ENCODE assay signal across 25 cellular contexts in genomic region chr6:157091243-157091642, GRCh38.
"Had no signal": no experiment of that assay in that cellular context is flagged by ENCODE, and none has a peak within 500 bp of the region (broad histone marks: within the 10 kb centered on the region; RNA-seq: fewer than 3 reads in every experiment).

No MANE protein-coding gene starts in this region.

- ATAC-seq: effector memory CD8-positive, alpha-beta T cell; gastroesophageal sphincter; left cardiac atrium; naive thymus-derived CD4-positive, alpha-beta T cell; sciatic nerve; stimulated activated naive B cell treated with anti-CD40 and anti-IgM and Interleukin-4, amounts not matched to agents 10 μg/mL and 1 μg/mL and 100 μg/mL, for 72 hours; stimulated activated naive CD8-positive, alpha-beta T cell treated with anti-CD3 and anti-CD28 coated beads, Interleukin-15, amount 100 ng/mL, for 72 hours; upper lobe of right lung had no signal

- H3K4me3 Mint-ChIP-seq: dendritic cell treated with granulocyte-macrophage colony-stimulating factor and Interleukin-4, amounts not matched to agents 40 ng/mL and 50 ng/mL, for 4 days; effector memory CD8-positive, alpha-beta T cell; naive thymus-derived CD4-positive, alpha-beta T cell; nephron progenitor cell; stimulated activated naive B cell treated with anti-CD40 and anti-IgM and Interleukin-4, amounts not matched to agents 10 μg/mL and 1 μg/mL and 100 μg/mL, for 72 hours; stimulated activated naive CD8-positive, alpha-beta T cell treated with anti-CD3 and anti-CD28 coated beads, Interleukin-15, amount 100 ng/mL, for 72 hours had no signal

- H3K27me3 Mint-ChIP-seq: dendritic cell treated with granulocyte-macrophage colony-stimulating factor and Interleukin-4, amounts not matched to agents 40 ng/mL and 50 ng/mL, for 4 days; effector memory CD8-positive, alpha-beta T cell; naive thymus-derived CD4-positive, alpha-beta T cell; stimulated activated naive B cell treated with anti-CD40 and anti-IgM and Interleukin-4, amounts not matched to agents 10 μg/mL and 1 μg/mL and 100 μg/mL, for 72 hours; stimulated activated naive CD8-positive, alpha-beta T cell treated with anti-CD3 and anti-CD28 coated beads, Interleukin-15, amount 100 ng/mL, for 72 hours had no signal

- H3K27me3 ChIP-seq: esophagus squamous epithelium, gastroesophageal sphincter, neutrophil, spleen, testis, tibial nerve, upper lobe of right lung, vagina had no signal

- DNase-seq: effector memory CD8-positive, alpha-beta T cell; esophagus squamous epithelium; foreskin fibroblast; glutamatergic neuron; kidney; left cardiac atrium; left ventricle myocardium inferior; naive thymus-derived CD4-positive, alpha-beta T cell; nephron progenitor cell; posterior cingulate gyrus; spleen; stimulated activated CD4-positive, alpha-beta T cell treated with anti-CD3 and anti-CD28 coated beads, Interleukin-15, amount 100 ng/mL, for 24 hours; stimulated activated CD4-positive, alpha-beta T cell treated with anti-CD3 and anti-CD28 coated beads, Interleukin-2, amount 100 ng/mL, for 24 hours; stimulated activated CD4-positive, alpha-beta T cell treated with anti-CD3 and anti-CD28 coated beads, Interleukin-4, amount 100 ng/mL, for 4 hours; stimulated activated naive B cell treated with anti-CD40 and anti-IgM and Interleukin-4, amounts not matched to agents 10 μg/mL and 1 μg/mL and 100 μg/mL, for 72 hours; stimulated activated naive CD8-positive, alpha-beta T cell treated with anti-CD3 and anti-CD28 coated beads, Interleukin-15, amount 100 ng/mL, for 72 hours; testis; upper lobe of right lung had no signal

- H3K36me3 ChIP-seq: gastroesophageal sphincter, left ventricle myocardium inferior, vagina had no signal

- H3K9me3 Mint-ChIP-seq: dendritic cell treated with granulocyte-macrophage colony-stimulating factor and Interleukin-4, amounts not matched to agents 40 ng/mL and 50 ng/mL, for 4 days; effector memory CD8-positive, alpha-beta T cell; naive thymus-derived CD4-positive, alpha-beta T cell; nephron progenitor cell; stimulated activated naive B cell treated with anti-CD40 and anti-IgM and Interleukin-4, amounts not matched to agents 10 μg/mL and 1 μg/mL and 100 μg/mL, for 72 hours; stimulated activated naive CD8-positive, alpha-beta T cell treated with anti-CD3 and anti-CD28 coated beads, Interleukin-15, amount 100 ng/mL, for 72 hours had no signal

- H3K27ac Mint-ChIP-seq: nephron progenitor cell; stimulated activated naive B cell treated with anti-CD40 and anti-IgM and Interleukin-4, amounts not matched to agents 10 μg/mL and 1 μg/mL and 100 μg/mL, for 72 hours had no signal

- H3K27ac ChIP-seq: esophagus squamous epithelium, gastroesophageal sphincter, left ventricle myocardium inferior, neutrophil, spleen, testis, upper lobe of right lung, vagina had no signal

- H3K4me3 ChIP-seq: esophagus squamous epithelium, gastroesophageal sphincter, left ventricle myocardium inferior, lung, spleen, testis, tibial nerve, upper lobe of right lung, vagina had no signal

- H3K9me3 ChIP-seq: esophagus squamous epithelium, gastroesophageal sphincter, left ventricle myocardium inferior, neutrophil, spleen, testis, tibial nerve, upper lobe of right lung, vagina had no signal
